Comparison of ENCODE assay signal across 19 cellular contexts in genomic region chr1:224486801-224487583, GRCh38.
"Had no signal": no experiment of that assay in that cellular context is flagged by ENCODE, and none has a peak within 500 bp of the region (broad histone marks: within the 10 kb centered on the region; RNA-seq: fewer than 3 reads in every experiment).

No MANE protein-coding gene starts in this region.

- H3K27ac ChIP-seq: dorsolateral prefrontal cortex, esophagus muscularis mucosa, psoas muscle, sigmoid colon had no signal

- H3K4me1 Mint-ChIP-seq: immature natural killer cell had no signal

- H3K36me3 ChIP-seq: esophagus muscularis mucosa, sigmoid colon had no signal

- H3K27me3 ChIP-seq: dorsolateral prefrontal cortex, esophagus muscularis mucosa, sigmoid colon had no signal

- DNase-seq: activated CD4-positive, alpha-beta T cell treated with anti-CD3 and anti-CD28 coated beads for 4 hours; activated naive CD4-positive, alpha-beta T cell; aorta; dorsolateral prefrontal cortex; foreskin fibroblast; glutamatergic neuron; immature natural killer cell; left cardiac atrium; mucosa of descending colon; occipital lobe; psoas muscle; sigmoid colon; stimulated activated CD4-positive, alpha-beta T cell treated with anti-CD3 and anti-CD28 coated beads, Interleukin-12 subunit alpha, Interleukin-12 subunit beta, amount 100 ng/mL, for 4 hours; stimulated activated naive CD4-positive, alpha-beta T cell treated with Interleukin-2 at 50 U/mL for 16 hours; trophoblast cell had no signal

- H3K9me3 Mint-ChIP-seq: activated T-helper 1 cell treated with anti-CD3 and anti-CD28 coated beads, Interleukin-12 subunit alpha, Interleukin-12 subunit beta, Interleukin-2, Interleukin-4 antibody, amounts not matched to agents 30 ng/mL and 10 ng/mL and 1 ng/mL, durations not matched to agents 14 hours and 24 hours and 36 hours; immature natural killer cell; natural killer cell treated with Interleukin-12 subunit alpha and Interleukin-12 subunit beta and Interleukin-15 and Interleukin-18, amount 100 ng/mL, for 72 hours had no signal

- H3K4me3 ChIP-seq: dorsolateral prefrontal cortex, esophagus muscularis mucosa, lung, mucosa of descending colon, psoas muscle, sigmoid colon had no signal

- H3K36me3 Mint-ChIP-seq: natural killer cell treated with Interleukin-12 subunit alpha and Interleukin-12 subunit beta and Interleukin-15 and Interleukin-18, amount 100 ng/mL, for 72 hours had no signal

- H3K9me3 ChIP-seq: esophagus muscularis mucosa, mucosa of descending colon, psoas muscle, sigmoid colon had no signal

- H3K4me3 Mint-ChIP-seq: activated T-helper 1 cell treated with anti-CD3 and anti-CD28 coated beads, Interleukin-12 subunit alpha, Interleukin-12 subunit beta, Interleukin-2, Interleukin-4 antibody, amounts not matched to agents 30 ng/mL and 10 ng/mL and 1 ng/mL, durations not matched to agents 14 hours and 24 hours and 36 hours; immature natural killer cell; natural killer cell treated with Interleukin-12 subunit alpha and Interleukin-12 subunit beta and Interleukin-15 and Interleukin-18, amount 100 ng/mL, for 72 hours had no signal

- H3K4me1 ChIP-seq: psoas muscle had no signal

- H3K27ac Mint-ChIP-seq: activated T-helper 1 cell treated with anti-CD3 and anti-CD28 coated beads, Interleukin-12 subunit alpha, Interleukin-12 subunit beta, Interleukin-2, Interleukin-4 antibody, amounts not matched to agents 30 ng/mL and 10 ng/mL and 1 ng/mL, durations not matched to agents 14 hours and 24 hours and 36 hours; immature natural killer cell; natural killer cell treated with Interleukin-12 subunit alpha and Interleukin-12 subunit beta and Interleukin-15 and Interleukin-18, amount 100 ng/mL, for 72 hours had no signal

- ATAC-seq: left cardiac atrium; mucosa of descending colon; natural killer cell treated with Interleukin-12 subunit alpha and Interleukin-12 subunit beta and Interleukin-15 and Interleukin-18, amount 100 ng/mL, for 72 hours; psoas muscle had no signal
